Comparison of ENCODE assay signal across 8 cellular contexts in the genomic region with DNA sequence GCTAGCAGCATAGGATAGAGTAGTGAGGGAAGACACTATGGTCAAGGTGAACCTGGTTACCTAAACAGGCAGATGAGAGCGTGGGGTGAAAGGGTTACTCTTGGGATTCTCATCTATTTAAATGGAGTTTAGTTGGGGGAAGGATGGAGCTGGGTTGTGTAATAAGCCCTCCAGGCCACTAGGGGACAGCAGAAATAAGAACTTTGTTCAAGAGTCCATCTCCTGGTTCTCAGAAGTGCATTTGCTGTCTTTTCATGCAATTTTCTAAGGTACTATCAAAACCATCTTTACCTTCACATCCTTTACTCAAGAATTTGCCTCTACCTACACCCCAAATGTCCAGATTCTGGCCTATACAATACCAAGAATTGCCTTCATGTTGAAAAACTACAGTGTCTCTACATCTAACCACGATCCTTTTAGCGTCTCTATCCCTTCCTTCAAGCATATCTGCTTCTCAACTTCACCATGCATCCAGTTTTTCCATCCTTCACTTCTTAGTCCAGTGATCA. TPM values are rescaled to one million over a fixed set of nuclear protein-coding genes. Genes with fewer than 3 reads are reported as not detected.
DNase-seq lines count a peak whose midpoint lies in the region; ATAC-seq, FAIRE-seq and TF ChIP-seq lines count a peak whose summit lies in the region.

No MANE protein-coding gene starts in this region.

- ATAC-seq in HCT116: peak; percentile 73
- ATAC-seq in GM21619 (IDR thresholded peaks at IDR 0.05; ENCODE audit: unreplicated experiment): no peak
- ATAC-seq in GM18907 (IDR thresholded peaks at IDR 0.05; ENCODE audit: unreplicated experiment): no peak

- no peaks in the 10 kb centered on the region for H3K9me3 ChIP-seq in CD4-positive, alpha-beta memory T cell (ENCODE audit: control insufficient read depth in 1 of 2, low read length in 2 of 2)
- H3K9me3 ChIP-seq in HCT116 (ENCODE audit: control insufficient read depth in 1 of 2, insufficient read depth in 1 of 2, low read depth in 1 of 2, low read length in 2 of 2) (no peaks in the 10 kb centered on the region), keratinocyte (ENCODE audit: control insufficient read depth, low read depth, low read length) (no peaks in the 10 kb centered on the region)

- CTCF ChIA-PET in CD4-positive, alpha-beta memory T cell (lab: Charles Lee; ENCODE audit: partially characterized antibody): interaction anchor here (0.7 to 9.4 kb wide), 26 partner anchors 9 to 212 kb away, joined by 3 to 139 read pairs (median 5); partner anchors contain the start of genes CD48, SLAMF1 and SLAMF6
- CTCF ChIA-PET in HCT116 (lab: Charles Lee): interaction anchor here (1.0 to 1.4 kb wide), 3 partner anchors 11 to 56 kb away, joined by 3 to 8 read pairs (median 3); no protein-coding TSS in a partner anchor

- peaks cover 53 to 86% (median 69%) of the 10 kb centered on the region in 4 donors for H3K4me1 Mint-ChIP-seq in CD4-positive, alpha-beta memory T cell

- peak; percentile 7 to 73 (median 68); a peak in 4 of 6 replicates for TF ChIP-seq CTCF in HCT116 (IDR thresholded peaks at IDR 0.05 in 2 of 3, conservative IDR thresholded peaks at IDR 0.05 in 1 of 3; ENCODE audit: borderline replicate concordance in 1 of 3, insufficient read depth in 1 of 3, low read depth in 2 of 3, low read length in 2 of 3)
- TF ChIP-seq CTCF in VCaP (conservative IDR thresholded peaks at IDR 0.05): peak; percentile 26; the same call in 1 of the 2 replicates
- TF ChIP-seq CTCF in keratinocyte (optimal IDR thresholded peaks at IDR 0.05 in 1 of 3, IDR thresholded peaks at IDR 0.05 in 1 of 3, conservative IDR thresholded peaks at IDR 0.05 in 1 of 3; ENCODE audit: extremely low read depth in 1 of 3, insufficient read depth in 2 of 3, low read length in 3 of 3): peak; percentile 15 to 41 (median 33)

- DNase-seq in CD4-positive, alpha-beta memory T cell: peak; percentile 52 to 58 (median 55)
- DNase-seq in HCT116 (ENCODE audit: low read depth, low spot score): peak; percentile 23
- DNase-seq in keratinocyte (ENCODE audit: low read depth, low spot score): no peak
- no peak for DNase-seq in NCI-H146 treated with DMSO at 0.1 percent for 48 hours (lab: John Stamatoyannopoulos, UW; ENCODE audit: unreplicated experiment)
- no peak for DNase-seq in NCI-H2107 treated with DMSO at 0.1 percent for 48 hours (lab: John Stamatoyannopoulos, UW; ENCODE audit: unreplicated experiment)

- H3K4me2 ChIP-seq in HCT116 (ENCODE audit: low read length) (no peak overlapping the region), keratinocyte (ENCODE audit: control insufficient read depth, extremely low read depth, insufficient read depth, low read depth, low read length) (no peak overlapping the region)

- BruUV-seq in HCT116 (replicated peaks; lab: Mats Ljungman, UMichigan): no TSS peak

- no peak overlapping the region for H3K27ac ChIP-seq in CD4-positive, alpha-beta memory T cell (ENCODE audit: low read depth, low read length)
- H3K27ac ChIP-seq in HCT116 (ENCODE audit: low read depth, low read length) (no peak overlapping the region), VCaP (no peak overlapping the region), keratinocyte (ENCODE audit: control insufficient read depth, insufficient read depth, low read length) (no peak overlapping the region)

- H3K4me3 Mint-ChIP-seq in CD4-positive, alpha-beta memory T cell: peak overlapping the region in 5 of 8 donors; percentile 4 to 41 (median 23)

- H3K9me3 Mint-ChIP-seq in CD4-positive, alpha-beta memory T cell: peaks cover 0 to 4% (median 0%) of the 10 kb centered on the region in 8 donors

- FAIRE-seq in keratinocyte (lab: Jason Lieb, UNC): no peak

- peaks cover 32% of the 10 kb centered on the region for H3K36me3 ChIP-seq in CD4-positive, alpha-beta memory T cell (ENCODE audit: insufficient read depth, low read length)
- H3K36me3 ChIP-seq in HCT116 (ENCODE audit: control insufficient read depth in 1 of 2, insufficient read depth in 2 of 2, low read length in 2 of 2) (no peaks in the 10 kb centered on the region), keratinocyte (ENCODE audit: control insufficient read depth in 2 of 2, extremely low read depth in 1 of 2, insufficient read depth in 2 of 2, low read length in 2 of 2) (no peaks in the 10 kb centered on the region)

- H3K27me3 Mint-ChIP-seq in CD4-positive, alpha-beta memory T cell: no peaks in the 10 kb centered on the region

- H3K4me1 ChIP-seq in CD4-positive, alpha-beta memory T cell (ENCODE audit: insufficient read depth, low read length): peaks cover 86% of the 10 kb centered on the region
- H3K4me1 ChIP-seq in HCT116 (ENCODE audit: control insufficient read depth in 1 of 2, insufficient read depth in 2 of 2, low read length in 2 of 2) (no peaks in the 10 kb centered on the region), keratinocyte (ENCODE audit: control insufficient read depth, extremely low read depth, insufficient read depth, low read length) (no peaks in the 10 kb centered on the region)

- H2AFZ ChIP-seq in HCT116 (ENCODE audit: low read depth, low read length, poor library complexity, severe bottlenecking) (peak overlapping the region; percentile 95), keratinocyte (ENCODE audit: control insufficient read depth, low read length) (no peak overlapping the region)

- H3K27ac Mint-ChIP-seq in CD4-positive, alpha-beta memory T cell: peak overlapping the region; percentile 61 to 94 (median 84)

- dilution Hi-C loops in keratinocyte (cut with MboI; ENCODE audit: extremely low pct_ligation_motif_present, low sequenced_read_pairs): loop anchor here (25.0 kb wide), 1 partner anchor 182 kb away; no protein-coding TSS in a partner anchor

- H3K9ac ChIP-seq in HCT116 (ENCODE audit: low read length) (no peak overlapping the region), keratinocyte (ENCODE audit: control insufficient read depth, extremely low read depth, insufficient read depth, low read length) (no peak overlapping the region)

- no peaks in the 10 kb centered on the region for H4K20me1 ChIP-seq in HCT116 (ENCODE audit: insufficient read depth)
- no peaks in the 10 kb centered on the region for H4K20me1 ChIP-seq in keratinocyte (ENCODE audit: control insufficient read depth, extremely low read depth, insufficient read depth, low read length)

- H3K4me3 ChIP-seq in CD4-positive, alpha-beta memory T cell (ENCODE audit: low read length in 2 of 2): no peak overlapping the region
- no peak overlapping the region for H3K4me3 ChIP-seq in HCT116 (replicated peaks in 1 of 2; ENCODE audit: low read depth in 1 of 2, low read length in 2 of 2)
- H3K4me3 ChIP-seq in keratinocyte (ENCODE audit: control insufficient read depth in 2 of 3, extremely low read depth in 1 of 3, insufficient read depth in 2 of 3, low read depth in 1 of 3, low read length in 3 of 3): no peak overlapping the region

- no peaks in the 10 kb centered on the region for H3K27me3 ChIP-seq in CD4-positive, alpha-beta memory T cell (ENCODE audit: insufficient read depth, low read length)
- H3K27me3 ChIP-seq in HCT116 (ENCODE audit: insufficient read depth, low read length): peaks cover under 1% of the 10 kb centered on the region; the same call in 1 of the 2 replicates
- peaks cover 4% of the 10 kb centered on the region for H3K27me3 ChIP-seq in keratinocyte (ENCODE audit: control insufficient read depth, extremely low read depth, insufficient read depth, low read length)

- no peaks in the 10 kb centered on the region for H3K79me2 ChIP-seq in HCT116 (ENCODE audit: insufficient read depth, low read length)
- H3K79me2 ChIP-seq in keratinocyte (ENCODE audit: control insufficient read depth, insufficient read depth, low read length): no peaks in the 10 kb centered on the region

- H3K9me1 ChIP-seq in keratinocyte (ENCODE audit: control insufficient read depth, extremely low read depth, insufficient read depth, low read length): no peaks in the 10 kb centered on the region

- TF ChIP-seq POLR2A in HCT116 (IDR thresholded peaks at IDR 0.05; ENCODE audit: borderline replicate concordance, extremely low read depth, insufficient read depth, insufficient read length): no peak

- H3K36me3 Mint-ChIP-seq in CD4-positive, alpha-beta memory T cell: peaks cover 58 to 82% of the 10 kb centered on the region in 2 donors

- RAD21 ChIA-PET in HCT116 (lab: Charles Lee; ENCODE audit: low non-redundant PET in 1 of 2, low total read pairs in 2 of 2, uncharacterized antibody in 2 of 2, unreplicated experiment in 2 of 2): no interaction called here

- TF ChIP-seq RAD21 in HCT116 (IDR thresholded peaks at IDR 0.05; ENCODE audit: low read depth): no peak

- intact Hi-C loops in CD4-positive, alpha-beta memory T cell (cut with micrococcal nuclease): loop anchor here (1.0 kb wide), 3 partner anchors 10 to 149 kb away; no protein-coding TSS in a partner anchor
- intact Hi-C loops in HCT116 (cut with micrococcal nuclease): no loop called here

- POLR2A ChIA-PET in CD4-positive, alpha-beta memory T cell (lab: Charles Lee; ENCODE audit: partially characterized antibody): interaction anchor here (0.7 to 4.5 kb wide), 22 partner anchors 9 to 190 kb away, joined by 3 to 48 read pairs (median 6); partner anchors contain the start of genes CD48 and SLAMF1
- POLR2A ChIA-PET in HCT116 (lab: Charles Lee): no interaction called here

- no peaks in the 10 kb centered on the region for H3K9me2 ChIP-seq in HCT116 (ENCODE audit: insufficient read depth)

RNA-seq across cellular contexts. Expression of gene SLAMF1, which starts 28.0 kb away (rescaled TPM):
- 10 to 100 TPM; 59.8 to 59.9 TPM for total RNA-seq in CD4-positive, alpha-beta memory T cell
- 10 to 100 TPM; 21.4 to 62.5 TPM for polyA plus RNA-seq in CD4-positive, alpha-beta memory T cell
- 0.30 TPM for total RNA-seq in HCT116 (2021; ENCODE audit: unreplicated experiment)
- polyA plus RNA-seq in HCT116 (2012): not detected in 2 replicates
- 0.06 TPM in 1 of 3 replicates, not detected in the others for polyA plus RNA-seq in keratinocyte
- not detected for polyA plus RNA-seq in keratinocyte (2011; ENCODE audit: low read depth)
- not detected in 2 replicates for polyA plus RNA-seq in keratinocyte (2011; cell fraction: cytosol; rRNA removed)
- not detected in 2 replicates for polyA plus RNA-seq in keratinocyte (2011; cell fraction: nucleus; rRNA removed)
- not detected in 2 replicates for polyA plus RNA-seq in keratinocyte (2012; ENCODE audit: low replicate concordance)
- not detected in 3 replicates for polyA minus RNA-seq in keratinocyte
- not detected for polyA minus RNA-seq in keratinocyte (2011; cell fraction: cytosol; rRNA and poly(A)+ RNA removed)
- polyA minus RNA-seq in keratinocyte (2011; cell fraction: nucleus; rRNA and poly(A)+ RNA removed): not detected in 2 replicates

RNA-seq across cellular contexts. Expression of gene CD84, which starts 39.5 kb away (rescaled TPM):
- 10 to 100 TPM; 97.5 to 98.9 TPM for total RNA-seq in CD4-positive, alpha-beta memory T cell
- polyA plus RNA-seq in CD4-positive, alpha-beta memory T cell: 10 to 100 TPM; 15.9 to 33.6 TPM
- 0.02 TPM for total RNA-seq in HCT116 (2021; ENCODE audit: unreplicated experiment)
- polyA plus RNA-seq in HCT116 (2012): not detected in 2 replicates
- 0.01 TPM in 1 of 3 replicates, not detected in the others for polyA plus RNA-seq in keratinocyte
- polyA plus RNA-seq in keratinocyte (2011; ENCODE audit: low read depth): not detected
- not detected in 2 replicates for polyA plus RNA-seq in keratinocyte (2011; cell fraction: cytosol; rRNA removed)
- not detected in 2 replicates for polyA plus RNA-seq in keratinocyte (2011; cell fraction: nucleus; rRNA removed)
- polyA plus RNA-seq in keratinocyte (2012; ENCODE audit: low replicate concordance): not detected in 2 replicates
- polyA minus RNA-seq in keratinocyte: not detected in 3 replicates
- polyA minus RNA-seq in keratinocyte (2011; cell fraction: cytosol; rRNA and poly(A)+ RNA removed): not detected
- not detected in 2 replicates for polyA minus RNA-seq in keratinocyte (2011; cell fraction: nucleus; rRNA and poly(A)+ RNA removed)

Comparison
In these comparisons a context has a peak if more than half of its experiments do, and no peak if none do; other contexts are left out.
1. DNase-seq: peak in CD4-positive, alpha-beta memory T cell (5 of 5) and HCT116 (single experiment); none in keratinocyte (single experiment), NCI-H146 treated with DMSO at 0.1 percent for 48 hours (single experiment) and NCI-H2107 treated with DMSO at 0.1 percent for 48 hours (single experiment).
2. RNA of gene SLAMF1, which starts 28.0 kb away (total RNA-seq): 59.8 to 59.9 TPM in CD4-positive, alpha-beta memory T cell; 0.30 TPM in HCT116 (single experiment); every median in the first group is over 10 times any median in the second.
3. RNA of gene CD84, which starts 39.5 kb away (total RNA-seq): 97.5 to 98.9 TPM in CD4-positive, alpha-beta memory T cell; 0.02 TPM in HCT116 (single experiment); every median in the first group is over 10 times any median in the second.
4. Peak in every context shown above with its lines, with median percentiles within 50 percentile points of each other: CTCF ChIP-seq.